ENCODE assay signal across 21 cellular contexts in the genomic region with DNA sequence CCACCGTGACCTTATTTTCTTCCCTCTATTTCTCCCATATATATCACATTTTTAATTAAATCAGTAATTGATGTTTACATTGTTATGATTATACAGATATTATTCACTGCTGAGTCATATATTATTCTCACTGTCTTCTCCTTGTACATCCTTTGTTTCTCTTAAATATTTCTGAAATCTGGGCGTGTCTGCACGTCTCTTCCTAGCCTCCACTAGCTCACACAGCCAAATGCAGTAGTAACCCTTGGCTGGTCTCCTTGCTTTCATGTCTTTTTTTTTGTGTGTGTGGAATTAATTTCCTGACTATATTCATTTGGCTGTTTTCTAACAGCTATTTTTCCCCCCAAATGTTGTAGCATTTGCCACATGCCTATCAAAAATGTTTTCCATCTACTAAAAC. TPM values are rescaled to one million over a fixed set of nuclear protein-coding genes. Genes with fewer than 3 reads are reported as not detected.
DNase-seq lines count a peak whose midpoint lies in the region; ATAC-seq and TF ChIP-seq lines count a peak whose summit lies in the region.
"Had no signal": no experiment of that assay in that cellular context is flagged by ENCODE, and none has a peak within 500 bp of the region (broad histone marks: within the 10 kb centered on the region; RNA-seq: fewer than 3 reads in every experiment).

No MANE protein-coding gene starts in this region.

- peaks cover 7% of the 10 kb centered on the region; the same call in 1 of the 2 replicates for H4K20me1 ChIP-seq in PC-3 (ENCODE audit: low read length)
- no peaks in the 10 kb centered on the region for H4K20me1 ChIP-seq in neural progenitor cell (ENCODE audit: low read depth)

- 0 out of 2 replicates have a peak overlapping the region, but pooled peaks have one; percentile 10 for H3K9ac ChIP-seq in PC-3 (ENCODE audit: low read length)
- no peak overlapping the region for H3K9ac ChIP-seq in neural progenitor cell

- H3K4me2 ChIP-seq in PC-3 (ENCODE audit: low read length) (peak overlapping the region; percentile 56), neural progenitor cell (no peak overlapping the region)

- BruUV-seq in PC-3 (replicated peaks; lab: Mats Ljungman, UMichigan) = no TSS peak

- no peaks in the 10 kb centered on the region for H3K9me3 ChIP-seq in PC-3 (ENCODE audit: low read length)
- no peaks in the 10 kb centered on the region for H3K9me3 ChIP-seq in neural progenitor cell (ENCODE audit: low read depth)
- no peaks in the 10 kb centered on the region for H3K9me3 ChIP-seq in BE2C
- H3K9me3 ChIP-seq: ascending aorta, Peyer's patch had no signal

- CTCF ChIA-PET in PC-3 (lab: Charles Lee) = interaction anchor here (0.6 kb wide), 1 partner anchor 337 kb away, joined by 4 read pairs; no protein-coding TSS in a partner anchor

- H3K36me3 ChIP-seq in PC-3 (ENCODE audit: low read depth, low read length) (peaks cover 8% of the 10 kb centered on the region), neural progenitor cell (peaks cover 5% of the 10 kb centered on the region), BE2C (no peaks in the 10 kb centered on the region)
- H3K36me3 ChIP-seq: Peyer's patch had no signal

- H3K27me3 Mint-ChIP-seq in endothelial cell (ENCODE audit: unreplicated experiment) = no peaks in the 10 kb centered on the region
- H3K27me3 Mint-ChIP-seq in neural progenitor cell (ENCODE audit: insufficient read depth, low read depth) = no peaks in the 10 kb centered on the region
- H3K27me3 Mint-ChIP-seq in glutamatergic neuron (ENCODE audit: unreplicated experiment) = no peaks in the 10 kb centered on the region
- H3K27me3 Mint-ChIP-seq: CD4-positive, alpha-beta memory T cell; IgD-negative memory B cell; naive thymus-derived CD4-positive, alpha-beta T cell had no signal

- H3F3A ChIP-seq in PC-3 (ENCODE audit: low read length, unreplicated experiment) (peaks cover 7% of the 10 kb centered on the region), neural progenitor cell (ENCODE audit: low read depth) (peaks cover 32% of the 10 kb centered on the region)

- H3K79me2 ChIP-seq in PC-3 (ENCODE audit: low read length) (peaks cover 28% of the 10 kb centered on the region), neural progenitor cell (ENCODE audit: low read depth) (peaks cover 21% of the 10 kb centered on the region)

- DNase-seq in EH (ENCODE audit: low read depth) = peak; percentile 79
- peak; percentile 39 for DNase-seq in PC-3
- DNase-seq in endothelial cell (ENCODE audit: low spot score) = no peak
- no peak for DNase-seq in neural progenitor cell (ENCODE audit: low spot score)
- DNase-seq in activated CD4-positive, CD25-positive, alpha-beta regulatory T cell (lab: John Stamatoyannopoulos, UW) = no peak
- DNase-seq in BE2C = no peak
- DNase-seq in glutamatergic neuron = no peak
- DNase-seq: activated CD4-positive, alpha-beta T cell treated with anti-CD3 and anti-CD28 coated beads for 48 hours; activated T-cell treated with anti-CD3 and anti-CD28 coated beads, Interleukin-2, amount 50 U/mL, for 48 hours; CD4-positive, alpha-beta memory T cell; effector CD4-positive, alpha-beta T cell; head of caudate nucleus; left cardiac atrium; naive thymus-derived CD4-positive, alpha-beta T cell; NCI-H446 treated with DMSO at 0.1 percent for 48 hours; Peyer's patch; trophoblast cell had no signal

- H3K9me3 Mint-ChIP-seq in endothelial cell (ENCODE audit: unreplicated experiment) = no peaks in the 10 kb centered on the region
- no peaks in the 10 kb centered on the region for H3K9me3 Mint-ChIP-seq in neural progenitor cell
- peaks cover 5% of the 10 kb centered on the region for H3K9me3 Mint-ChIP-seq in glutamatergic neuron (ENCODE audit: unreplicated experiment)
- H3K9me3 Mint-ChIP-seq: CD4-positive, alpha-beta memory T cell; IgD-negative memory B cell; naive thymus-derived CD4-positive, alpha-beta T cell; T-helper 1 cell treated with Interleukin-12 subunit alpha and Interleukin-12 subunit beta and Interleukin-4 antibody, amounts not matched to agents 30 μg/mL and 1 μg/mL, for 36 hours had no signal

- peaks cover 48% of the 10 kb centered on the region for H3K4me1 ChIP-seq in PC-3 (ENCODE audit: insufficient read depth, low read length)
- H3K4me1 ChIP-seq in neural progenitor cell = no peaks in the 10 kb centered on the region
- H3K4me1 ChIP-seq in BE2C = no peaks in the 10 kb centered on the region
- H3K4me1 ChIP-seq: ascending aorta had no signal

- no peak overlapping the region for H3K4me3 Mint-ChIP-seq in endothelial cell (ENCODE audit: unreplicated experiment)
- H3K4me3 Mint-ChIP-seq in neural progenitor cell = no peak overlapping the region
- H3K4me3 Mint-ChIP-seq in glutamatergic neuron (ENCODE audit: unreplicated experiment) = no peak overlapping the region
- H3K4me3 Mint-ChIP-seq: T-helper 1 cell treated with Interleukin-12 subunit alpha and Interleukin-12 subunit beta and Interleukin-4 antibody, amounts not matched to agents 30 μg/mL and 1 μg/mL, for 36 hours had no signal

- intact Hi-C loops in PC-3 (cut with micrococcal nuclease) = loop anchor here (2.0 to 10.0 kb wide), 3 partner anchors 35 to 562 kb away; a partner anchor contains a TSS

- TF ChIP-seq CTCF in PC-3 (conservative IDR thresholded peaks at IDR 0.05; ENCODE audit: low read depth, low read length) (no peak), endothelial cell (IDR thresholded peaks at IDR 0.05; ENCODE audit: unreplicated experiment) (no peak), neural progenitor cell (IDR thresholded peaks at IDR 0.05) (no peak), BE2C (IDR thresholded peaks at IDR 0.05; ENCODE audit: low read depth, low read length) (no peak), glutamatergic neuron (IDR thresholded peaks at IDR 0.05; ENCODE audit: partially characterized antibody, unreplicated experiment) (no peak)

- H3K36me3 Mint-ChIP-seq in endothelial cell (ENCODE audit: low read depth, unreplicated experiment) = peaks cover 15% of the 10 kb centered on the region
- peaks cover 10% of the 10 kb centered on the region for H3K36me3 Mint-ChIP-seq in neural progenitor cell
- H3K36me3 Mint-ChIP-seq in glutamatergic neuron (ENCODE audit: unreplicated experiment) = no peaks in the 10 kb centered on the region

- peaks cover 5% of the 10 kb centered on the region for H3K4me1 Mint-ChIP-seq in endothelial cell (ENCODE audit: unreplicated experiment)
- H3K4me1 Mint-ChIP-seq in neural progenitor cell = no peaks in the 10 kb centered on the region
- no peaks in the 10 kb centered on the region for H3K4me1 Mint-ChIP-seq in glutamatergic neuron (ENCODE audit: low read depth, unreplicated experiment)

- H2AFZ ChIP-seq in PC-3 (ENCODE audit: low read length) (no peak overlapping the region), neural progenitor cell (replicated peaks) (no peak overlapping the region)

- H3K27ac ChIP-seq in PC-3 (ENCODE audit: low read length) (peak overlapping the region; percentile 54), neural progenitor cell (peak overlapping the region; percentile 46)
- H3K27ac ChIP-seq: ascending aorta, Peyer's patch had no signal

- no peaks in the 10 kb centered on the region for H3K9me2 ChIP-seq in PC-3 (replicated peaks; ENCODE audit: low read length)

- H3K27ac Mint-ChIP-seq in endothelial cell (ENCODE audit: unreplicated experiment) (peak overlapping the region; percentile 41), neural progenitor cell (no peak overlapping the region), glutamatergic neuron (ENCODE audit: unreplicated experiment) (no peak overlapping the region)
- H3K27ac Mint-ChIP-seq: T-helper 1 cell treated with Interleukin-12 subunit alpha and Interleukin-12 subunit beta and Interleukin-4 antibody, amounts not matched to agents 30 μg/mL and 1 μg/mL, for 36 hours had no signal

- POLR2A ChIA-PET in PC-3 (lab: Charles Lee; ENCODE audit: unreplicated experiment) = interaction anchor here (0.6 to 0.8 kb wide), 2 partner anchors 16 to 1568 kb away, joined by 3 read pairs; a partner anchor contains a TSS

- H3K4me3 ChIP-seq in PC-3 (ENCODE audit: low read length) = no peak overlapping the region
- H3K4me3 ChIP-seq in neural progenitor cell = no peak overlapping the region
- no peak overlapping the region for H3K4me3 ChIP-seq in BE2C (ENCODE audit: low read depth, low read length)
- H3K4me3 ChIP-seq: ascending aorta, Peyer's patch had no signal

- H3K27me3 ChIP-seq in PC-3 (ENCODE audit: low read length) = no peaks in the 10 kb centered on the region
- no peaks in the 10 kb centered on the region for H3K27me3 ChIP-seq in neural progenitor cell
- no peaks in the 10 kb centered on the region for H3K27me3 ChIP-seq in BE2C
- H3K27me3 ChIP-seq: ascending aorta, Peyer's patch had no signal

- peak; percentile 82 for ATAC-seq in PC-3
- ATAC-seq in GM19023 (IDR thresholded peaks at IDR 0.05; ENCODE audit: unreplicated experiment) = no peak
- ATAC-seq: left cardiac atrium; naive thymus-derived CD4-positive, alpha-beta T cell had no signal

RNA-seq across cellular contexts. Expression of a gene that starts 15.8 kb away (rescaled TPM):
- total RNA-seq in PC-3 (2014; rRNA removed) (14.7 and 19.2 TPM in 2 replicates), endothelial cell (ENCODE audit: unreplicated experiment) (75.5 TPM), neural progenitor cell (ENCODE audit: low replicate concordance) (15.0 and 22.0 TPM in 2 replicates), glutamatergic neuron (ENCODE audit: unreplicated experiment) (18.0 TPM)
- polyA plus RNA-seq in BE2C (2012; ENCODE audit: insufficient read depth, insufficient read length, low read depth) = 6.1 TPM

RNA-seq across cellular contexts. Expression of a gene that starts 42.5 kb away (rescaled TPM):
- 7.2 and 7.5 TPM in 2 replicates for total RNA-seq in PC-3 (2014; rRNA removed)
- total RNA-seq in endothelial cell (ENCODE audit: unreplicated experiment) = 9.3 TPM
- 178 and 240 TPM in 2 replicates for total RNA-seq in neural progenitor cell (ENCODE audit: low replicate concordance)
- polyA plus RNA-seq in BE2C (2012; ENCODE audit: insufficient read depth, insufficient read length, low read depth) = 0.85 TPM
- total RNA-seq in glutamatergic neuron (ENCODE audit: unreplicated experiment) = 0.66 TPM
- polyA plus RNA-seq: naive thymus-derived CD4-positive, alpha-beta T cell had no signal

Comparison
In these comparisons a context has a peak if more than half of its experiments do, and no peak if none do; other contexts are left out.
1. DNase-seq: peak in EH (single experiment) and PC-3 (single experiment); none in endothelial cell (single experiment), neural progenitor cell (single experiment), activated CD4-positive, CD25-positive, alpha-beta regulatory T cell (0 of 4), BE2C (single experiment) and glutamatergic neuron (single experiment).
2. RNA of a gene that starts 42.5 kb away (total RNA-seq): 178 to 240 TPM in neural progenitor cell; 9.3 TPM in endothelial cell (single experiment), 7.2 to 7.5 TPM in PC-3 and 0.66 TPM in glutamatergic neuron (single experiment); every median in the first group is over 10 times any median in the second.